In the genomic region with DNA sequence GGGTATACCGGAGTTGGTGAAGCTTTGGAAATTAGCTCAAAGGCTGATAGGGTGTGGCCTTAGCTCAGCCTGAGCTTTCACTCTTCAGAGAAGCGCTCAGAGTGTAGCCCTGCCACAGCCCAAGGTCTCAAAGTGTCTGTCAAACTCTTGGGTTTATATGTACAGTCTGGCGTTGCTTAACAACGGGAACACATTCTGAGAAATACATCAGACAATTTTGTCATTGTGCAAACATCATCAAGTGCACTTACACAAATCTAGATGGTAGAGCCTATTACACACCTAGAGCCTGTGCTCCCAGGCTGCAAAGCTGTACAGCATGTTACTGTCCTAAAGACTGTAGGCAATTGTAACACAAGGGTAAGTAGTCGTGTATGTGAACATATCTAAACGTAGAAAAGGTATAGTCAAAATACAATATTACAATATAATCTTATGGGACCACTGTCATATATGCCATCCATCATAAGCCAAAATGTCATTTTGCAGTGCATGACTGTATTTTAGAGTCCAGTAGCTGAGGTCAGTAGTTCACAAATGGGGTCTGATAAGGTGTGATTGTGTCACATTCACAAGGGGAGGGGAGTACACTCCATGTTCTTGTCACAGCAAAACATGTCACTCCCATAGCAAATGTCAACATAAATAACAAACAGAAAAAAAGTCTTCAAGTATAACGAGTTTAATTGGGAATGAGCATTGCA, we compare ENCODE assay signal across 21 cellular contexts. TPM values are rescaled to one million over a fixed set of nuclear protein-coding genes. Genes with fewer than 3 reads are reported as not detected.
A peak's percentile ranks its signal among the peaks of the same experiment; 100 is the strongest.
DNase-seq lines count a peak whose midpoint lies in the region; ATAC-seq, FAIRE-seq and TF ChIP-seq lines count a peak whose summit lies in the region.
"Had no signal": no experiment of that assay in that cellular context is flagged by ENCODE, and none has a peak within 500 bp of the region (broad histone marks: within the 10 kb centered on the region; RNA-seq: fewer than 3 reads in every experiment).

No MANE protein-coding gene starts in this region.

- intact Hi-C loops in Right ventricle myocardium superior (cut with DNase I) (no loop called here), HepG2 (cut with micrococcal nuclease; ENCODE audit: unreplicated experiment) (no loop called here)
- intact Hi-C loops in activated CD4-positive, alpha-beta T cell treated with anti-CD3 and anti-CD28 coated beads, Interleukin-2, amount 10 ng/mL, durations not matched to agents 24 days and 14 days (cut with micrococcal nuclease) = no loop called here

- H3K4me1 ChIP-seq in right atrium auricular region = peaks cover 0 to 32% of the 10 kb centered on the region in 2 donors
- H3K4me1 ChIP-seq in HepG2 (ENCODE audit: insufficient read depth, low read length) = peaks cover 34% of the 10 kb centered on the region

- ATAC-seq in Right ventricle myocardium superior (ENCODE audit: poor library complexity) (peak; percentile 53), HepG2 (peak; percentile 85)

- 74% methylated on average over 7 of the region's 7 CpGs for WGBS in HepG2 (ENCODE audit: low lambda C conversion rate)

- H3K4me3 Mint-ChIP-seq in activated CD4-positive, alpha-beta T cell treated with anti-CD3 and anti-CD28 coated beads, Interleukin-2, amount 10 ng/mL, durations not matched to agents 24 days and 14 days = no peak overlapping the region
- H3K4me3 Mint-ChIP-seq: HFFc6; T-helper 1 cell treated with Interleukin-12 subunit alpha and Interleukin-12 subunit beta and Interleukin-4 antibody, amounts not matched to agents 30 μg/mL and 1 μg/mL, for 36 hours had no signal

- CTCF ChIA-PET in HepG2 (lab: Yijun Ruan, JAX; ENCODE audit: low intra/inter-chr PET ratio, low total read pairs) = no interaction called here

- no peak for TF ChIP-seq CTCF in right atrium auricular region (IDR thresholded peaks at IDR 0.05)
- no peak for TF ChIP-seq CTCF in HepG2 (CRISPR knock-in tag; IDR thresholded peaks at IDR 0.05)

- in situ Hi-C loops in HepG2 (cut with HindIII; ENCODE audit: extremely low pct_ligation_motif_present, low pct_unique_long_range_greater_than_20kb) (no loop called here), G401 (cut with HindIII; ENCODE audit: low sequenced_read_pairs) (no loop called here)

- DNase-seq in Right ventricle myocardium superior (no peak), right atrium auricular region (ENCODE audit: low spot score) (no peak), OCI-M1 (lab: John Stamatoyannopoulos, UW) (peak; percentile 27), HepG2 (ENCODE audit: low spot score) (peak; percentile 62), G401 (ENCODE audit: low spot score) (no peak), glomerular visceral epithelial cell (ENCODE audit: extremely low spot score) (no peak)
- DNase-seq in activated naive CD4-positive, alpha-beta T cell treated with Interleukin-2 at 50 U/mL for 16 hours = no peak
- no peak for DNase-seq in activated CD4-positive, alpha-beta T cell treated with anti-CD3 and anti-CD28 coated beads, Interleukin-2, amount 10 ng/mL, durations not matched to agents 24 days and 14 days
- DNase-seq: activated CD4-positive, CD25-positive, alpha-beta regulatory T cell; COR-L47; foreskin fibroblast; HFFc6; midbrain; NCI-H1105; NK-92 treated with Interleukin-12 subunit alpha and Interleukin-12 subunit beta, amount 100 ng/mL, for 24 hours; stimulated activated CD4-positive, alpha-beta T cell treated with anti-CD3 and anti-CD28 coated beads, Interleukin-4, amount 100 ng/mL, for 4 hours had no signal

- H3K4me3 ChIP-seq in right atrium auricular region (no peak overlapping the region), HepG2 (replicated peaks in 1 of 3; ENCODE audit: insufficient read depth in 1 of 3, low read depth in 2 of 3, low read length in 3 of 3) (no peak overlapping the region)
- H3K4me3 ChIP-seq: adrenal gland, tibial nerve had no signal

- no TSS peak for BruUV-seq in HepG2 (replicated peaks; lab: Mats Ljungman, UMichigan)

- H2AFZ ChIP-seq in HepG2 (ENCODE audit: low read length) = no peak overlapping the region

- no peak for FAIRE-seq in HepG2 (lab: Jason Lieb, UNC)

- H3K27ac Mint-ChIP-seq in activated CD4-positive, alpha-beta T cell treated with anti-CD3 and anti-CD28 coated beads, Interleukin-2, amount 10 ng/mL, durations not matched to agents 24 days and 14 days = no peak overlapping the region
- H3K27ac Mint-ChIP-seq: activated T-helper 2 cell treated with anti-CD3 and anti-CD28 coated beads, Interferon-gamma antibody, Interleukin-2, Interleukin-4, amounts not matched to agents 10 μg/mL and 5 μg/mL and 100 μg/mL, durations not matched to agents 14 hours and 24 hours and 36 hours; HFFc6; T-helper 1 cell treated with Interleukin-12 subunit alpha and Interleukin-12 subunit beta and Interleukin-4 antibody, amounts not matched to agents 30 μg/mL and 1 μg/mL, for 36 hours had no signal

- TF ChIP-seq POLR2A in HepG2 (IDR thresholded peaks at IDR 0.05; ENCODE audit: insufficient read depth in 1 of 2, low read depth in 2 of 2, low read length in 2 of 2) = no peak

- POLR2A ChIA-PET in HepG2 (lab: Yijun Ruan, JAX) = interaction anchor here (1.0 to 1.1 kb wide), 2 partner anchors 11 to 16 kb away, joined by 3 read pairs; no protein-coding TSS in a partner anchor

- peaks cover 2% of the 10 kb centered on the region for H3K4me1 Mint-ChIP-seq in activated CD4-positive, alpha-beta T cell treated with anti-CD3 and anti-CD28 coated beads, Interleukin-2, amount 10 ng/mL, durations not matched to agents 24 days and 14 days

- H3K36me3 ChIP-seq in right atrium auricular region (no peaks in the 10 kb centered on the region), HepG2 (replicated peaks in 1 of 2; ENCODE audit: control insufficient read depth in 1 of 2, insufficient read depth in 2 of 2, low read length in 2 of 2) (peaks cover 1 to 3% of the 10 kb centered on the region in 2 experiments; a peak in 1 of 5 replicates)
- H3K36me3 ChIP-seq: adrenal gland, neutrophil, tibial nerve had no signal

- TF ChIP-seq EP300 in HepG2 (IDR thresholded peaks at IDR 0.05; ENCODE audit: low read depth in 2 of 2, low read length in 2 of 2) (no peak; a peak in 1 of 4 replicates), HepG2 (CRISPR knock-in tag; IDR thresholded peaks at IDR 0.05; ENCODE audit: borderline replicate concordance) (no peak)

- H3K4me2 ChIP-seq in HepG2 (ENCODE audit: low read depth, low read length) = no peak overlapping the region

- H3K27me3 ChIP-seq in right atrium auricular region = no peaks in the 10 kb centered on the region
- no peaks in the 10 kb centered on the region for H3K27me3 ChIP-seq in HepG2 (ENCODE audit: control insufficient read depth in 1 of 2, insufficient read depth in 2 of 2, low read length in 2 of 2)
- H3K27me3 ChIP-seq: adrenal gland, neutrophil, tibial nerve had no signal

- H3K9me3 ChIP-seq in right atrium auricular region (no peaks in the 10 kb centered on the region), HepG2 (ENCODE audit: low read length) (no peaks in the 10 kb centered on the region)
- H3K9me3 ChIP-seq: adrenal gland, neutrophil, tibial nerve had no signal

- no peaks in the 10 kb centered on the region for H3K27me3 Mint-ChIP-seq in activated CD4-positive, alpha-beta T cell treated with anti-CD3 and anti-CD28 coated beads, Interleukin-2, amount 10 ng/mL, durations not matched to agents 24 days and 14 days

- no peaks in the 10 kb centered on the region for H3K36me3 Mint-ChIP-seq in activated CD4-positive, alpha-beta T cell treated with anti-CD3 and anti-CD28 coated beads, Interleukin-2, amount 10 ng/mL, durations not matched to agents 24 days and 14 days (ENCODE audit: low read depth)

- H3K9me3 Mint-ChIP-seq in activated CD4-positive, alpha-beta T cell treated with anti-CD3 and anti-CD28 coated beads, Interleukin-2, amount 10 ng/mL, durations not matched to agents 24 days and 14 days = no peaks in the 10 kb centered on the region
- H3K9me3 Mint-ChIP-seq: activated T-helper 2 cell treated with anti-CD3 and anti-CD28 coated beads, Interferon-gamma antibody, Interleukin-2, Interleukin-4, amounts not matched to agents 10 μg/mL and 5 μg/mL and 100 μg/mL, durations not matched to agents 14 hours and 24 hours and 36 hours; HFFc6; T-helper 1 cell treated with Interleukin-12 subunit alpha and Interleukin-12 subunit beta and Interleukin-4 antibody, amounts not matched to agents 30 μg/mL and 1 μg/mL, for 36 hours had no signal

- H3K9ac ChIP-seq in HepG2 (ENCODE audit: insufficient read depth, low read depth, low read length) = no peak overlapping the region

- H3K27ac ChIP-seq in right atrium auricular region (peak overlapping the region in 1 of 2 donors; percentile 37), HepG2 (ENCODE audit: extremely low read length, insufficient read depth, low read length) (peak overlapping the region; percentile 30)
- H3K27ac ChIP-seq: neutrophil, tibial nerve had no signal

- no peaks in the 10 kb centered on the region for H4K20me1 ChIP-seq in HepG2 (ENCODE audit: insufficient read depth, low read length)

- TF ChIP-seq RAD21 in HepG2 (CRISPR knock-in tag; IDR thresholded peaks at IDR 0.05) = no peak

- peaks cover 7% of the 10 kb centered on the region for H3K79me2 ChIP-seq in HepG2 (ENCODE audit: insufficient read depth, low read length)

RNA-seq across cellular contexts. Expression of a gene that starts 20.7 kb away (rescaled TPM):
- total RNA-seq in Right ventricle myocardium superior (0.27 TPM), right atrium auricular region (under 1 TPM in 1 of 2 donors, not detected in 1; 0.70 TPM), HepG2 (2016; rRNA removed; fragmentation: Illumina TruSeq; extraction: Trizol) (not detected in 2 replicates)
- not detected in 2 replicates for total RNA-seq in HepG2 (2016; cell fraction: cytosol; rRNA removed; fragmentation: Illumina TruSeq; extraction: Trizol; ENCODE audit: low read depth)
- total RNA-seq in HepG2 (2016; cell fraction: insoluble cytoplasmic fraction; rRNA removed; fragmentation: Illumina TruSeq; extraction: Trizol) = 0.09 TPM in 1 of 2 replicates, not detected in the other
- total RNA-seq in HepG2 (2016; cell fraction: membrane; rRNA removed; fragmentation: Illumina TruSeq; extraction: Trizol) = not detected in 2 replicates
- total RNA-seq in HepG2 (2016; cell fraction: nucleus; rRNA removed; fragmentation: Illumina TruSeq; extraction: Trizol) = not detected in 2 replicates
- polyA plus RNA-seq in HepG2 (2011; rRNA removed) = 1.4 and 2.2 TPM in 2 replicates
- polyA plus RNA-seq in HepG2 (2011; cell fraction: cytosol; rRNA removed) = 0.56 and 1.1 TPM in 2 replicates
- polyA plus RNA-seq in HepG2 (2011; cell fraction: nucleus; rRNA removed) = 7.9 and 10.0 TPM in 2 replicates
- polyA plus RNA-seq in HepG2 (2012) = 4.3 and 5.0 TPM in 2 replicates
- polyA plus RNA-seq in HepG2 (2016; cell fraction: cytosol; fragmentation: Illumina TruSeq; extraction: Trizol; ENCODE audit: low read depth) = not detected in 2 replicates
- polyA plus RNA-seq in HepG2 (2016; cell fraction: insoluble cytoplasmic fraction; fragmentation: Illumina TruSeq; extraction: Trizol; ENCODE audit: low read depth) = not detected in 2 replicates
- polyA plus RNA-seq in HepG2 (2016; cell fraction: membrane; fragmentation: Illumina TruSeq; extraction: Trizol; ENCODE audit: low read depth) = not detected in 2 replicates
- polyA plus RNA-seq in HepG2 (2016; cell fraction: nucleus; fragmentation: Illumina TruSeq; extraction: Trizol; ENCODE audit: insufficient read depth, low read depth) = 1.1 TPM in 1 of 2 replicates, not detected in the other
- polyA minus RNA-seq in HepG2 (2011; rRNA and poly(A)+ RNA removed; ENCODE audit: low replicate concordance) = 0.07 and 1.3 TPM in 2 replicates
- not detected in 2 replicates for polyA minus RNA-seq in HepG2 (2011; cell fraction: cytosol; rRNA and poly(A)+ RNA removed)
- polyA minus RNA-seq in HepG2 (2011; cell fraction: nucleus; rRNA and poly(A)+ RNA removed) = 0.64 and 0.87 TPM in 2 replicates
- total RNA-seq in activated CD4-positive, alpha-beta T cell treated with anti-CD3 and anti-CD28 coated beads, Interleukin-2, amount 10 ng/mL, durations not matched to agents 24 days and 14 days = not detected in 2 replicates
- total RNA-seq in G401 (2014; rRNA removed; shearing (Covaris generic)) = not detected in 2 replicates
- total RNA-seq: activated T-helper 2 cell treated with anti-CD3 and anti-CD28 coated beads, Interferon-gamma antibody, Interleukin-2, Interleukin-4, amounts not matched to agents 10 μg/mL and 5 μg/mL and 100 μg/mL, durations not matched to agents 14 hours and 24 hours and 36 hours; HFFc6; tibial nerve had no signal

RNA-seq across cellular contexts. Expression of a gene that starts 22.0 kb away (rescaled TPM):
- total RNA-seq in Right ventricle myocardium superior (25.0 TPM), right atrium auricular region (10 to 100 TPM; 22.2 to 42.6 TPM), HepG2 (2016; rRNA removed; fragmentation: Illumina TruSeq; extraction: Trizol) (32.0 and 87.3 TPM in 2 replicates)
- total RNA-seq in HepG2 (2016; cell fraction: cytosol; rRNA removed; fragmentation: Illumina TruSeq; extraction: Trizol; ENCODE audit: low read depth) = 20.7 and 23.9 TPM in 2 replicates
- total RNA-seq in HepG2 (2016; cell fraction: insoluble cytoplasmic fraction; rRNA removed; fragmentation: Illumina TruSeq; extraction: Trizol) = 26.9 and 94.3 TPM in 2 replicates
- 19.8 and 21.0 TPM in 2 replicates for total RNA-seq in HepG2 (2016; cell fraction: membrane; rRNA removed; fragmentation: Illumina TruSeq; extraction: Trizol)
- 90.8 and 95.0 TPM in 2 replicates for total RNA-seq in HepG2 (2016; cell fraction: nucleus; rRNA removed; fragmentation: Illumina TruSeq; extraction: Trizol)
- 109 and 117 TPM in 2 replicates for polyA plus RNA-seq in HepG2 (2011; rRNA removed)
- polyA plus RNA-seq in HepG2 (2011; cell fraction: cytosol; rRNA removed) = 68.6 and 80.4 TPM in 2 replicates
- polyA plus RNA-seq in HepG2 (2011; cell fraction: nucleus; rRNA removed) = 334 and 438 TPM in 2 replicates
- 79.7 and 97.7 TPM in 2 replicates for polyA plus RNA-seq in HepG2 (2012)
- polyA plus RNA-seq in HepG2 (2016; cell fraction: cytosol; fragmentation: Illumina TruSeq; extraction: Trizol; ENCODE audit: low read depth) = 8.6 and 9.0 TPM in 2 replicates
- polyA plus RNA-seq in HepG2 (2016; cell fraction: insoluble cytoplasmic fraction; fragmentation: Illumina TruSeq; extraction: Trizol; ENCODE audit: low read depth) = 26.3 and 30.3 TPM in 2 replicates
- 13.4 and 14.3 TPM in 2 replicates for polyA plus RNA-seq in HepG2 (2016; cell fraction: membrane; fragmentation: Illumina TruSeq; extraction: Trizol; ENCODE audit: low read depth)
- 198 and 222 TPM in 2 replicates for polyA plus RNA-seq in HepG2 (2016; cell fraction: nucleus; fragmentation: Illumina TruSeq; extraction: Trizol; ENCODE audit: insufficient read depth, low read depth)
- 87.1 and 260 TPM in 2 replicates for polyA minus RNA-seq in HepG2 (2011; rRNA and poly(A)+ RNA removed; ENCODE audit: low replicate concordance)
- polyA minus RNA-seq in HepG2 (2011; cell fraction: cytosol; rRNA and poly(A)+ RNA removed) = 32.1 and 36.7 TPM in 2 replicates
- 111 and 114 TPM in 2 replicates for polyA minus RNA-seq in HepG2 (2011; cell fraction: nucleus; rRNA and poly(A)+ RNA removed)
- total RNA-seq in activated CD4-positive, alpha-beta T cell treated with anti-CD3 and anti-CD28 coated beads, Interleukin-2, amount 10 ng/mL, durations not matched to agents 24 days and 14 days = 13.6 and 16.5 TPM in 2 replicates
- 58.8 and 69.4 TPM in 2 replicates for total RNA-seq in G401 (2014; rRNA removed; shearing (Covaris generic))

RNA-seq across cellular contexts. Expression of a gene that starts 30.6 kb away (rescaled TPM):
- total RNA-seq in Right ventricle myocardium superior (49.7 TPM), right atrium auricular region (10 to 100 TPM; 19.1 to 19.3 TPM), HepG2 (2016; rRNA removed; fragmentation: Illumina TruSeq; extraction: Trizol) (16.0 and 22.7 TPM in 2 replicates)
- 7.3 and 10.0 TPM in 2 replicates for total RNA-seq in HepG2 (2016; cell fraction: cytosol; rRNA removed; fragmentation: Illumina TruSeq; extraction: Trizol; ENCODE audit: low read depth)
- 16.9 and 22.5 TPM in 2 replicates for total RNA-seq in HepG2 (2016; cell fraction: insoluble cytoplasmic fraction; rRNA removed; fragmentation: Illumina TruSeq; extraction: Trizol)
- 13.4 and 14.3 TPM in 2 replicates for total RNA-seq in HepG2 (2016; cell fraction: membrane; rRNA removed; fragmentation: Illumina TruSeq; extraction: Trizol)
- 30.4 and 33.5 TPM in 2 replicates for total RNA-seq in HepG2 (2016; cell fraction: nucleus; rRNA removed; fragmentation: Illumina TruSeq; extraction: Trizol)
- 27.7 and 36.1 TPM in 2 replicates for polyA plus RNA-seq in HepG2 (2011; rRNA removed)
- 18.4 and 20.0 TPM in 2 replicates for polyA plus RNA-seq in HepG2 (2011; cell fraction: cytosol; rRNA removed)
- polyA plus RNA-seq in HepG2 (2011; cell fraction: nucleus; rRNA removed) = 105 and 113 TPM in 2 replicates
- polyA plus RNA-seq in HepG2 (2012) = 23.6 and 33.3 TPM in 2 replicates
- polyA plus RNA-seq in HepG2 (2016; cell fraction: cytosol; fragmentation: Illumina TruSeq; extraction: Trizol; ENCODE audit: low read depth) = 5.4 and 6.8 TPM in 2 replicates
- polyA plus RNA-seq in HepG2 (2016; cell fraction: insoluble cytoplasmic fraction; fragmentation: Illumina TruSeq; extraction: Trizol; ENCODE audit: low read depth) = 26.1 and 30.3 TPM in 2 replicates
- 12.5 and 12.8 TPM in 2 replicates for polyA plus RNA-seq in HepG2 (2016; cell fraction: membrane; fragmentation: Illumina TruSeq; extraction: Trizol; ENCODE audit: low read depth)
- 76.0 and 77.9 TPM in 2 replicates for polyA plus RNA-seq in HepG2 (2016; cell fraction: nucleus; fragmentation: Illumina TruSeq; extraction: Trizol; ENCODE audit: insufficient read depth, low read depth)
- 18.5 and 34.3 TPM in 2 replicates for polyA minus RNA-seq in HepG2 (2011; rRNA and poly(A)+ RNA removed; ENCODE audit: low replicate concordance)
- polyA minus RNA-seq in HepG2 (2011; cell fraction: cytosol; rRNA and poly(A)+ RNA removed) = 8.6 and 9.4 TPM in 2 replicates
- polyA minus RNA-seq in HepG2 (2011; cell fraction: nucleus; rRNA and poly(A)+ RNA removed) = 53.4 and 55.7 TPM in 2 replicates
- 53.6 and 61.2 TPM in 2 replicates for total RNA-seq in activated CD4-positive, alpha-beta T cell treated with anti-CD3 and anti-CD28 coated beads, Interleukin-2, amount 10 ng/mL, durations not matched to agents 24 days and 14 days
- total RNA-seq in G401 (2014; rRNA removed; shearing (Covaris generic)) = 31.9 and 34.5 TPM in 2 replicates

RNA-seq across cellular contexts. Expression of a gene that starts 50.7 kb away (rescaled TPM):
- total RNA-seq in Right ventricle myocardium superior (20.3 TPM), right atrium auricular region (10 to 100 TPM; 31.7 to 50.6 TPM), HepG2 (2016; rRNA removed; fragmentation: Illumina TruSeq; extraction: Trizol) (222 and 239 TPM in 2 replicates)
- total RNA-seq in HepG2 (2016; cell fraction: cytosol; rRNA removed; fragmentation: Illumina TruSeq; extraction: Trizol; ENCODE audit: low read depth) = 75.0 and 83.4 TPM in 2 replicates
- 213 and 234 TPM in 2 replicates for total RNA-seq in HepG2 (2016; cell fraction: insoluble cytoplasmic fraction; rRNA removed; fragmentation: Illumina TruSeq; extraction: Trizol)
- total RNA-seq in HepG2 (2016; cell fraction: membrane; rRNA removed; fragmentation: Illumina TruSeq; extraction: Trizol) = 172 and 182 TPM in 2 replicates
- total RNA-seq in HepG2 (2016; cell fraction: nucleus; rRNA removed; fragmentation: Illumina TruSeq; extraction: Trizol) = 115 and 124 TPM in 2 replicates
- 87.3 and 93.2 TPM in 2 replicates for polyA plus RNA-seq in HepG2 (2011; rRNA removed)
- polyA plus RNA-seq in HepG2 (2011; cell fraction: cytosol; rRNA removed) = 57.2 and 66.4 TPM in 2 replicates
- 50.6 and 58.7 TPM in 2 replicates for polyA plus RNA-seq in HepG2 (2011; cell fraction: nucleus; rRNA removed)
- polyA plus RNA-seq in HepG2 (2012) = 90.0 and 114 TPM in 2 replicates
- 59.8 and 73.7 TPM in 2 replicates for polyA plus RNA-seq in HepG2 (2016; cell fraction: cytosol; fragmentation: Illumina TruSeq; extraction: Trizol; ENCODE audit: low read depth)
- polyA plus RNA-seq in HepG2 (2016; cell fraction: insoluble cytoplasmic fraction; fragmentation: Illumina TruSeq; extraction: Trizol; ENCODE audit: low read depth) = 202 and 242 TPM in 2 replicates
- polyA plus RNA-seq in HepG2 (2016; cell fraction: membrane; fragmentation: Illumina TruSeq; extraction: Trizol; ENCODE audit: low read depth) = 104 and 113 TPM in 2 replicates
- 152 and 155 TPM in 2 replicates for polyA plus RNA-seq in HepG2 (2016; cell fraction: nucleus; fragmentation: Illumina TruSeq; extraction: Trizol; ENCODE audit: insufficient read depth, low read depth)
- 159 and 165 TPM in 2 replicates for polyA minus RNA-seq in HepG2 (2011; rRNA and poly(A)+ RNA removed; ENCODE audit: low replicate concordance)
- 74.4 and 77.8 TPM in 2 replicates for polyA minus RNA-seq in HepG2 (2011; cell fraction: cytosol; rRNA and poly(A)+ RNA removed)
- polyA minus RNA-seq in HepG2 (2011; cell fraction: nucleus; rRNA and poly(A)+ RNA removed) = 73.0 and 88.5 TPM in 2 replicates
- total RNA-seq in activated CD4-positive, alpha-beta T cell treated with anti-CD3 and anti-CD28 coated beads, Interleukin-2, amount 10 ng/mL, durations not matched to agents 24 days and 14 days = 113 and 117 TPM in 2 replicates
- total RNA-seq in G401 (2014; rRNA removed; shearing (Covaris generic)) = 150 and 182 TPM in 2 replicates

Comparison
In these comparisons a context has a peak if more than half of its experiments do, and no peak if none do; other contexts are left out.
1. DNase-seq: peak in OCI-M1 (single experiment) and HepG2 (single experiment); none in Right ventricle myocardium superior (single experiment), right atrium auricular region (single experiment), activated naive CD4-positive, alpha-beta T cell treated with Interleukin-2 at 50 U/mL for 16 hours (single experiment), activated CD4-positive, alpha-beta T cell treated with anti-CD3 and anti-CD28 coated beads, Interleukin-2, amount 10 ng/mL, durations not matched to agents 24 days and 14 days (single experiment), G401 (single experiment) and glomerular visceral epithelial cell (single experiment).